ENCODE assay signal across 8 cellular contexts in the genomic region with DNA sequence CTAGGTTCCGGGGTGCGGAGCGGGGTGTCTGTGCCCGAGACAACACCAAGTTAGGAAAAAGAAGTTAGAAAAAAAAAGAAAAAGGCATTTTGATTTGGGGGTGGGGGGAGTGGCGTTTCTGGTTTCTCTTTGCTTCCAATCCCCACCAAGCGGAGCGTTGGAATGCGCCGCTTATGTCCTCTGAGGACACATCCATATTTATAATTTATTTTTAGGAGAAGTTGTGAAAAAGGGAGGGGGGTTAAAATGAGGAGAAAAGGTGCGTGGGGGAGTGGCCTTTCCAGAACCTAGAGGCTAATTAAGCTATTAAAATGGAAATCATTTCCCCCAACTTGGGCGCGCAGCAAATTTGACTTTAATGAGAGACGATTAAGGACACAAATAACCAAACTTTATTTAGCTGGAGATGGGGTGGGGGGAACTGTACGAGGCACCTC.
DNase-seq lines count a peak whose midpoint lies in the region; ATAC-seq and TF ChIP-seq lines count a peak whose summit lies in the region.

No MANE protein-coding gene starts in this region.

- H3K4me3 ChIP-seq in GM08714 (ENCODE audit: low read length) (peak overlapping the region; percentile 91), SK-N-MC (peak overlapping the region; percentile 83), fibroblast of the aortic adventitia (ENCODE audit: low read depth, low read length) (peak overlapping the region; percentile 80), rectal smooth muscle tissue (ENCODE audit: low read length) (peak overlapping the region; percentile 80)

- TF ChIP-seq CTCF in fibroblast of the aortic adventitia (IDR thresholded peaks at IDR 0.05; ENCODE audit: insufficient read depth, low read length): no peak

- no peak for DNase-seq in SK-N-MC (ENCODE audit: low read depth, low spot score)
- DNase-seq in fibroblast of the aortic adventitia (ENCODE audit: low read depth): peak; percentile 45
- no peak for DNase-seq in left lobe of liver (ENCODE audit: low spot score)
- DNase-seq in iPS-NIHi11 (ENCODE audit: low spot score): no peak

- H3K36me3 ChIP-seq in SK-N-MC (ENCODE audit: insufficient read depth, low read length) (no peaks in the 10 kb centered on the region), rectal smooth muscle tissue (ENCODE audit: control insufficient read depth, insufficient read depth, low read length) (no peaks in the 10 kb centered on the region)

- H3K4me1 ChIP-seq in rectal smooth muscle tissue (ENCODE audit: control insufficient read depth, insufficient read depth, low read length): peaks cover 17% of the 10 kb centered on the region

- H3K27me3 ChIP-seq in rectal smooth muscle tissue (ENCODE audit: control insufficient read depth, insufficient read depth, low read length): no peaks in the 10 kb centered on the region

- no peaks in the 10 kb centered on the region for H3K9me3 ChIP-seq in SK-N-MC (ENCODE audit: low read depth, low read length)

- H3K27ac ChIP-seq in SK-N-MC (no peak overlapping the region), rectal smooth muscle tissue (ENCODE audit: low read depth, low read length) (peak overlapping the region; percentile 83)

- no peak for ATAC-seq in esophagus mucosa
- ATAC-seq in left lobe of liver: no peak
- no peak for ATAC-seq in GM18868 (IDR thresholded peaks at IDR 0.05; ENCODE audit: unreplicated experiment)

- H3K9ac ChIP-seq in SK-N-MC (ENCODE audit: insufficient read length) (peak overlapping the region; percentile 53), rectal smooth muscle tissue (ENCODE audit: low read length) (peak overlapping the region; percentile 49)
